Comparison of ENCODE assay signal across 1 cellular context in genomic region chr6:158634695-158635426, GRCh38.
TF ChIP-seq lines count a peak whose summit lies in the region.

No MANE protein-coding gene starts in this region.

TF ChIP-seq in HEK293, 187 proteins besides CTCF, POLR2A, EP300 and RAD21 (continued from another document):
- TF ChIP-seq, protein P1, sequence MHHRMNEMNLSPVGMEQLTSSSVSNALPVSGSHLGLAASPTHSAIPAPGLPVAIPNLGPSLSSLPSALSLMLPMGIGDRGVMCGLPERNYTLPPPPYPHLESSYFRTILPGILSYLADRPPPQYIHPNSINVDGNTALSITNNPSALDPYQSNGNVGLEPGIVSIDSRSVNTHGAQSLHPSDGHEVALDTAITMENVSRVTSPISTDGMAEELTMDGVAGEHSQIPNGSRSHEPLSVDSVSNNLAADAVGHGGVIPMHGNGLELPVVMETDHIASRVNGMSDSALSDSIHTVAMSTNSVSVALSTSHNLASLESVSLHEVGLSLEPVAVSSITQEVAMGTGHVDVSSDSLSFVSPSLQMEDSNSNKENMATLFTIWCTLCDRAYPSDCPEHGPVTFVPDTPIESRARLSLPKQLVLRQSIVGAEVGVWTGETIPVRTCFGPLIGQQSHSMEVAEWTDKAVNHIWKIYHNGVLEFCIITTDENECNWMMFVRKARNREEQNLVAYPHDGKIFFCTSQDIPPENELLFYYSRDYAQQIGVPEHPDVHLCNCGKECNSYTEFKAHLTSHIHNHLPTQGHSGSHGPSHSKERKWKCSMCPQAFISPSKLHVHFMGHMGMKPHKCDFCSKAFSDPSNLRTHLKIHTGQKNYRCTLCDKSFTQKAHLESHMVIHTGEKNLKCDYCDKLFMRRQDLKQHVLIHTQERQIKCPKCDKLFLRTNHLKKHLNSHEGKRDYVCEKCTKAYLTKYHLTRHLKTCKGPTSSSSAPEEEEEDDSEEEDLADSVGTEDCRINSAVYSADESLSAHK (tag by site-specific recombination; IDR thresholded peaks at IDR 0.05), result peak; percentile 31; the same call in 1 of the 2 replicates
- TF ChIP-seq ZBTB7A (tag by site-specific recombination; IDR thresholded peaks at IDR 0.05; ENCODE audit: low read depth) (no peak), ZNF843 (tag by site-specific recombination; IDR thresholded peaks at IDR 0.05) (no peak), ZSCAN30 (tag by site-specific recombination; IDR thresholded peaks at IDR 0.05) (no peak), OVOL3 (tag by site-specific recombination; IDR thresholded peaks at IDR 0.05) (no peak), SP3 (tag by site-specific recombination; IDR thresholded peaks at IDR 0.05) (no peak), ZBTB44 (tag by site-specific recombination; IDR thresholded peaks at IDR 0.05) (no peak), YY2 (tag by site-specific recombination; IDR thresholded peaks at IDR 0.05) (no peak), ZNF404 (tag by site-specific recombination; IDR thresholded peaks at IDR 0.05) (no peak), ZNF248 (tag by site-specific recombination; IDR thresholded peaks at IDR 0.05) (no peak), EGR2 (tag by site-specific recombination; IDR thresholded peaks at IDR 0.05; ENCODE audit: low read depth) (no peak), WT1 (tag by site-specific recombination; IDR thresholded peaks at IDR 0.05) (no peak), HOXD13 (CRISPR knock-in tag; IDR thresholded peaks at IDR 0.05; ENCODE audit: borderline replicate concordance) (no peak), ZNF354C (tag by site-specific recombination; IDR thresholded peaks at IDR 0.05; ENCODE audit: borderline replicate concordance, low read depth) (no peak), ZNF426 (tag by site-specific recombination; IDR thresholded peaks at IDR 0.05) (no peak), HIC1 (tag by site-specific recombination; IDR thresholded peaks at IDR 0.05) (no peak), ZNF747 (tag by site-specific recombination; IDR thresholded peaks at IDR 0.05) (no peak), ZNF311 (tag by site-specific recombination; IDR thresholded peaks at IDR 0.05; ENCODE audit: borderline replicate concordance) (no peak), ZBTB1 (tag by site-specific recombination; IDR thresholded peaks at IDR 0.05) (no peak), ZNF629 (tag by site-specific recombination; IDR thresholded peaks at IDR 0.05) (no peak), ZNF114 (tag by site-specific recombination; IDR thresholded peaks at IDR 0.05) (no peak), ZNF585B (tag by site-specific recombination; IDR thresholded peaks at IDR 0.05) (no peak), OSR2 (tag by site-specific recombination; IDR thresholded peaks at IDR 0.05) (0 out of 2 replicates have a peak, but pooled peaks have one; percentile 16)
- TF ChIP-seq, protein P2, sequence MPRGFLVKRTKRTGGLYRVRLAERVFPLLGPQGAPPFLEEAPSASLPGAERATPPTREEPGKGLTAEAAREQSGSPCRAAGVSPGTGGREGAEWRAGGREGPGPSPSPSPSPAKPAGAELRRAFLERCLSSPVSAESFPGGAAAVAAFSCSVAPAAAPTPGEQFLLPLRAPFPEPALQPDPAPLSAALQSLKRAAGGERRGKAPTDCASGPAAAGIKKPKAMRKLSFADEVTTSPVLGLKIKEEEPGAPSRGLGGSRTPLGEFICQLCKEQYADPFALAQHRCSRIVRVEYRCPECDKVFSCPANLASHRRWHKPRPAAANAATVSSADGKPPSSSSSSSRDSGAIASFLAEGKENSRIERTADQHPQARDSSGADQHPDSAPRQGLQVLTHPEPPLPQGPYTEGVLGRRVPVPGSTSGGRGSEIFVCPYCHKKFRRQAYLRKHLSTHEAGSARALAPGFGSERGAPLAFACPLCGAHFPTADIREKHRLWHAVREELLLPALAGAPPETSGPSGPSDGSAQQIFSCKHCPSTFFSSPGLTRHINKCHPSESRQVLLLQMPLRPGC (tag by site-specific recombination; IDR thresholded peaks at IDR 0.05), result no peak
- TF ChIP-seq, protein P3, sequence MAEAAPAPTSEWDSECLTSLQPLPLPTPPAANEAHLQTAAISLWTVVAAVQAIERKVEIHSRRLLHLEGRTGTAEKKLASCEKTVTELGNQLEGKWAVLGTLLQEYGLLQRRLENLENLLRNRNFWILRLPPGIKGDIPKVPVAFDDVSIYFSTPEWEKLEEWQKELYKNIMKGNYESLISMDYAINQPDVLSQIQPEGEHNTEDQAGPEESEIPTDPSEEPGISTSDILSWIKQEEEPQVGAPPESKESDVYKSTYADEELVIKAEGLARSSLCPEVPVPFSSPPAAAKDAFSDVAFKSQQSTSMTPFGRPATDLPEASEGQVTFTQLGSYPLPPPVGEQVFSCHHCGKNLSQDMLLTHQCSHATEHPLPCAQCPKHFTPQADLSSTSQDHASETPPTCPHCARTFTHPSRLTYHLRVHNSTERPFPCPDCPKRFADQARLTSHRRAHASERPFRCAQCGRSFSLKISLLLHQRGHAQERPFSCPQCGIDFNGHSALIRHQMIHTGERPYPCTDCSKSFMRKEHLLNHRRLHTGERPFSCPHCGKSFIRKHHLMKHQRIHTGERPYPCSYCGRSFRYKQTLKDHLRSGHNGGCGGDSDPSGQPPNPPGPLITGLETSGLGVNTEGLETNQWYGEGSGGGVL (tag by site-specific recombination; IDR thresholded peaks at IDR 0.05), result no peak
- TF ChIP-seq, protein P4, sequence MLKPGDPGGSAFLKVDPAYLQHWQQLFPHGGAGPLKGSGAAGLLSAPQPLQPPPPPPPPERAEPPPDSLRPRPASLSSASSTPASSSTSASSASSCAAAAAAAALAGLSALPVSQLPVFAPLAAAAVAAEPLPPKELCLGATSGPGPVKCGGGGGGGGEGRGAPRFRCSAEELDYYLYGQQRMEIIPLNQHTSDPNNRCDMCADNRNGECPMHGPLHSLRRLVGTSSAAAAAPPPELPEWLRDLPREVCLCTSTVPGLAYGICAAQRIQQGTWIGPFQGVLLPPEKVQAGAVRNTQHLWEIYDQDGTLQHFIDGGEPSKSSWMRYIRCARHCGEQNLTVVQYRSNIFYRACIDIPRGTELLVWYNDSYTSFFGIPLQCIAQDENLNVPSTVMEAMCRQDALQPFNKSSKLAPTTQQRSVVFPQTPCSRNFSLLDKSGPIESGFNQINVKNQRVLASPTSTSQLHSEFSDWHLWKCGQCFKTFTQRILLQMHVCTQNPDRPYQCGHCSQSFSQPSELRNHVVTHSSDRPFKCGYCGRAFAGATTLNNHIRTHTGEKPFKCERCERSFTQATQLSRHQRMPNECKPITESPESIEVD (tag by site-specific recombination; IDR thresholded peaks at IDR 0.05), result peak; percentile 61; the same call in 1 of the 2 replicates
